Comparison of ENCODE assay signal across 19 cellular contexts in genomic region chr16:52786105-52786504, GRCh38.
"Had no signal": no experiment of that assay in that cellular context is flagged by ENCODE, and none has a peak within 500 bp of the region (broad histone marks: within the 10 kb centered on the region; RNA-seq: fewer than 3 reads in every experiment).

No MANE protein-coding gene starts in this region.

- H3K9me3 ChIP-seq: neutrophil, sigmoid colon, testis had no signal

- H3K27me3 Mint-ChIP-seq: activated B cell treated with CpG ODN at 0.5 μM for 24 hours; activated CD4-positive, alpha-beta memory T cell treated with anti-CD3 and anti-CD28 coated beads, Interleukin-2, amount 10 ng/mL, durations not matched to agents 7 days and 5 days; activated CD8-positive, alpha-beta memory T cell treated with anti-CD3 and anti-CD28 coated beads, Interleukin-2, amount 10 ng/mL, durations not matched to agents 7 days and 5 days; activated naive CD8-positive, alpha-beta T cell treated with anti-CD3 and anti-CD28 coated beads, Interleukin-2, amount 10 ng/mL, durations not matched to agents 7 days and 5 days; stimulated activated memory B cell treated with anti-CD40 and anti-IgM and Interleukin-4, amounts not matched to agents 10 μg/mL and 1 μg/mL and 100 μg/mL, for 72 hours had no signal

- DNase-seq: activated B cell treated with CpG ODN at 0.5 μM for 24 hours; activated CD4-positive, alpha-beta memory T cell treated with anti-CD3 and anti-CD28 coated beads, Interleukin-2, amount 10 ng/mL, durations not matched to agents 7 days and 5 days; activated CD4-positive, alpha-beta T cell treated with anti-CD3 and anti-CD28 coated beads for 48 hours; activated CD8-positive, alpha-beta memory T cell treated with anti-CD3 and anti-CD28 coated beads, Interleukin-2, amount 10 ng/mL, durations not matched to agents 7 days and 5 days; activated naive CD8-positive, alpha-beta T cell treated with anti-CD3 and anti-CD28 coated beads, Interleukin-2, amount 10 ng/mL, durations not matched to agents 7 days and 5 days; amygdala; effector memory CD4-positive, alpha-beta T cell; hippocampal formation; islet precursor cell; naive thymus-derived CD4-positive, alpha-beta T cell; sigmoid colon; stimulated activated CD4-positive, alpha-beta T cell treated with anti-CD3 and anti-CD28 coated beads, Interleukin-4, amount 100 ng/mL, for 4 hours; testis had no signal

- H3K36me3 Mint-ChIP-seq: activated CD8-positive, alpha-beta memory T cell treated with anti-CD3 and anti-CD28 coated beads, Interleukin-2, amount 10 ng/mL, durations not matched to agents 7 days and 5 days; activated naive CD8-positive, alpha-beta T cell treated with anti-CD3 and anti-CD28 coated beads, Interleukin-2, amount 10 ng/mL, durations not matched to agents 7 days and 5 days; stimulated activated memory B cell treated with anti-CD40 and anti-IgM and Interleukin-4, amounts not matched to agents 10 μg/mL and 1 μg/mL and 100 μg/mL, for 72 hours; type B pancreatic cell had no signal

- H3K4me3 ChIP-seq: cardiac muscle cell, sigmoid colon, testis had no signal

- H3K4me1 Mint-ChIP-seq: activated B cell treated with CpG ODN at 0.5 μM for 24 hours; activated CD4-positive, alpha-beta memory T cell treated with anti-CD3 and anti-CD28 coated beads, Interleukin-2, amount 10 ng/mL, durations not matched to agents 7 days and 5 days; activated CD8-positive, alpha-beta memory T cell treated with anti-CD3 and anti-CD28 coated beads, Interleukin-2, amount 10 ng/mL, durations not matched to agents 7 days and 5 days; activated naive CD8-positive, alpha-beta T cell treated with anti-CD3 and anti-CD28 coated beads, Interleukin-2, amount 10 ng/mL, durations not matched to agents 7 days and 5 days; naive thymus-derived CD4-positive, alpha-beta T cell; stimulated activated memory B cell treated with anti-CD40 and anti-IgM and Interleukin-4, amounts not matched to agents 10 μg/mL and 1 μg/mL and 100 μg/mL, for 72 hours had no signal

- FAIRE-seq: TTC549 had no signal

- ATAC-seq: activated CD8-positive, alpha-beta memory T cell treated with anti-CD3 and anti-CD28 coated beads, Interleukin-2, amount 10 ng/mL, durations not matched to agents 7 days and 5 days; naive thymus-derived CD4-positive, alpha-beta T cell; stimulated activated memory B cell treated with anti-CD40 and anti-IgM and Interleukin-4, amounts not matched to agents 10 μg/mL and 1 μg/mL and 100 μg/mL, for 72 hours had no signal

- H3K4me3 Mint-ChIP-seq: activated B cell treated with CpG ODN at 0.5 μM for 24 hours; activated CD4-positive, alpha-beta memory T cell treated with anti-CD3 and anti-CD28 coated beads, Interleukin-2, amount 10 ng/mL, durations not matched to agents 7 days and 5 days; activated CD8-positive, alpha-beta memory T cell treated with anti-CD3 and anti-CD28 coated beads, Interleukin-2, amount 10 ng/mL, durations not matched to agents 7 days and 5 days; activated naive CD8-positive, alpha-beta T cell treated with anti-CD3 and anti-CD28 coated beads, Interleukin-2, amount 10 ng/mL, durations not matched to agents 7 days and 5 days; dendritic cell treated with granulocyte-macrophage colony-stimulating factor and Interleukin-4, amounts not matched to agents 40 ng/mL and 50 ng/mL, for 4 days; naive thymus-derived CD4-positive, alpha-beta T cell; stimulated activated memory B cell treated with anti-CD40 and anti-IgM and Interleukin-4, amounts not matched to agents 10 μg/mL and 1 μg/mL and 100 μg/mL, for 72 hours; type B pancreatic cell had no signal

- H3K9me3 Mint-ChIP-seq: activated B cell treated with CpG ODN at 0.5 μM for 24 hours; activated naive CD8-positive, alpha-beta T cell treated with anti-CD3 and anti-CD28 coated beads, Interleukin-2, amount 10 ng/mL, durations not matched to agents 7 days and 5 days; stimulated activated memory B cell treated with anti-CD40 and anti-IgM and Interleukin-4, amounts not matched to agents 10 μg/mL and 1 μg/mL and 100 μg/mL, for 72 hours; type B pancreatic cell had no signal

- H3K27me3 ChIP-seq: neutrophil, sigmoid colon, testis had no signal

- H3K27ac Mint-ChIP-seq: activated B cell treated with CpG ODN at 0.5 μM for 24 hours; activated CD4-positive, alpha-beta memory T cell treated with anti-CD3 and anti-CD28 coated beads, Interleukin-2, amount 10 ng/mL, durations not matched to agents 7 days and 5 days; activated CD8-positive, alpha-beta memory T cell treated with anti-CD3 and anti-CD28 coated beads, Interleukin-2, amount 10 ng/mL, durations not matched to agents 7 days and 5 days; activated naive CD8-positive, alpha-beta T cell treated with anti-CD3 and anti-CD28 coated beads, Interleukin-2, amount 10 ng/mL, durations not matched to agents 7 days and 5 days; dendritic cell treated with granulocyte-macrophage colony-stimulating factor and Interleukin-4, amounts not matched to agents 40 ng/mL and 50 ng/mL, for 4 days; naive thymus-derived CD4-positive, alpha-beta T cell; stimulated activated memory B cell treated with anti-CD40 and anti-IgM and Interleukin-4, amounts not matched to agents 10 μg/mL and 1 μg/mL and 100 μg/mL, for 72 hours; type B pancreatic cell had no signal

- H3K27ac ChIP-seq: cardiac muscle cell, neutrophil, sigmoid colon, testis had no signal

- H3K4me1 ChIP-seq: sigmoid colon, testis had no signal

- H3K36me3 ChIP-seq: cardiac muscle cell, neutrophil, sigmoid colon had no signal
